13 cellular contexts compared by ENCODE assay signal in the genomic region with DNA sequence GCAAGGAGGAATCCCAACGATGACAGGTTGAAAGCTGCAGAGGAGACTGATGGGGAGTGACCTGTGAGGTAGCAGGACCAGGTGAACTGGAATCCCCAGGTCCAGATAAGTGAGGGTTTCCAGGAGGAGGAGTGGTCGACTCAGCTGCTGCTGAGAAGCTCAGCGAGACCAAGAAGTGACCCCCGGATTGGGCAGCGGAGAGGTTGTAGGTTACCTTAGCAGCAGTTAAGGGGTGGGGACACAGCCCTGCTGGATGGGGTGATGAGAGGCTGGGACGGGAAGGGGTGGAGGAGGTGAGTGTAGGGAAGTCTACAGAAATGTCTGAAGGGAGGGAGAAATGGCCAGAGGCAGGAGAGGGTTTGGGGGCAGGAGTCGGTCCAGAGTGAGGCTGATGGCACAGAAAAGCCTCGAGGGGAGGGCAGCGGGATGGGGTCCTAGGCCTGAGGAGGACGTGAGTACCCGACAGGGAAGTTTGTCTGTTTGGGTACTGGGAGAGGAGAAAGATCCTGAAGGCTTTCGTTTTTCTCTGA. TPM values are rescaled to one million over a fixed set of nuclear protein-coding genes. Genes with fewer than 3 reads are reported as not detected.
DNase-seq lines count a peak whose midpoint lies in the region; ATAC-seq and TF ChIP-seq lines count a peak whose summit lies in the region.
"Had no signal": no experiment of that assay in that cellular context is flagged by ENCODE, and none has a peak within 500 bp of the region (broad histone marks: within the 10 kb centered on the region; RNA-seq: fewer than 3 reads in every experiment).

No MANE protein-coding gene starts in this region.

- TF ChIP-seq CTCF in testis (IDR thresholded peaks at IDR 0.05): no peak

- no peak for TF ChIP-seq POLR2A in testis (IDR thresholded peaks at IDR 0.05)

- H3K4me1 Mint-ChIP-seq in activated naive CD4-positive, alpha-beta T cell treated with anti-CD3 and anti-CD28 coated beads for 36 hours (ENCODE audit: low read depth): peaks cover 13% of the 10 kb centered on the region
- peaks cover 14% of the 10 kb centered on the region for H3K4me1 Mint-ChIP-seq in activated T-helper 1 cell treated with anti-CD3 and anti-CD28 coated beads, Interleukin-12 subunit alpha, Interleukin-12 subunit beta, Interleukin-2, Interleukin-4 antibody, amounts not matched to agents 30 ng/mL and 10 ng/mL and 1 ng/mL, durations not matched to agents 14 hours and 24 hours and 36 hours (ENCODE audit: low read depth)

- peaks cover 2% of the 10 kb centered on the region for H3K36me3 Mint-ChIP-seq in activated naive CD4-positive, alpha-beta T cell treated with anti-CD3 and anti-CD28 coated beads for 36 hours (ENCODE audit: low read depth)
- H3K36me3 Mint-ChIP-seq in activated T-helper 1 cell treated with anti-CD3 and anti-CD28 coated beads, Interleukin-12 subunit alpha, Interleukin-12 subunit beta, Interleukin-2, Interleukin-4 antibody, amounts not matched to agents 30 ng/mL and 10 ng/mL and 1 ng/mL, durations not matched to agents 14 hours and 24 hours and 36 hours (ENCODE audit: low read depth): peaks cover 2% of the 10 kb centered on the region

- no peaks in the 10 kb centered on the region for H3K9me3 Mint-ChIP-seq in activated naive CD4-positive, alpha-beta T cell treated with anti-CD3 and anti-CD28 coated beads for 36 hours
- H3K9me3 Mint-ChIP-seq in activated T-helper 1 cell treated with anti-CD3 and anti-CD28 coated beads, Interleukin-12 subunit alpha, Interleukin-12 subunit beta, Interleukin-2, Interleukin-4 antibody, amounts not matched to agents 30 ng/mL and 10 ng/mL and 1 ng/mL, durations not matched to agents 14 hours and 24 hours and 36 hours: no peaks in the 10 kb centered on the region

- peak overlapping the region; percentile 13 for H3K4me3 Mint-ChIP-seq in activated naive CD4-positive, alpha-beta T cell treated with anti-CD3 and anti-CD28 coated beads for 36 hours
- H3K4me3 Mint-ChIP-seq in activated T-helper 1 cell treated with anti-CD3 and anti-CD28 coated beads, Interleukin-12 subunit alpha, Interleukin-12 subunit beta, Interleukin-2, Interleukin-4 antibody, amounts not matched to agents 30 ng/mL and 10 ng/mL and 1 ng/mL, durations not matched to agents 14 hours and 24 hours and 36 hours: peak overlapping the region; percentile 78

- no peak overlapping the region for H3K27ac Mint-ChIP-seq in activated naive CD4-positive, alpha-beta T cell treated with anti-CD3 and anti-CD28 coated beads for 36 hours
- H3K27ac Mint-ChIP-seq in activated T-helper 1 cell treated with anti-CD3 and anti-CD28 coated beads, Interleukin-12 subunit alpha, Interleukin-12 subunit beta, Interleukin-2, Interleukin-4 antibody, amounts not matched to agents 30 ng/mL and 10 ng/mL and 1 ng/mL, durations not matched to agents 14 hours and 24 hours and 36 hours: peak overlapping the region; percentile 31

- H3K27me3 ChIP-seq in testis: no peaks in the 10 kb centered on the region
- H3K27me3 ChIP-seq in HAP-1 (ENCODE audit: low read depth): no peaks in the 10 kb centered on the region

- H3K4me3 ChIP-seq in testis: no peak overlapping the region
- no peak overlapping the region for H3K4me3 ChIP-seq in HAP-1

- CTCF ChIA-PET in activated naive CD4-positive, alpha-beta T cell treated with anti-CD3 and anti-CD28 coated beads for 36 hours (lab: Charles Lee): interaction anchor here (0.6 to 0.9 kb wide), 2 partner anchors 65 to 621 kb away, joined by 3 read pairs; no protein-coding TSS in a partner anchor

- H3K36me3 ChIP-seq in testis (ENCODE audit: low read depth, missing control alignments) (no peaks in the 10 kb centered on the region), HAP-1 (replicated peaks) (no peaks in the 10 kb centered on the region; the same call in 1 of the 2 replicates)

- in situ Hi-C loops in HAP-1 (cut with MboI; ENCODE audit: low sequenced_read_pairs): no loop called here

- intact Hi-C loops in activated naive CD4-positive, alpha-beta T cell treated with anti-CD3 and anti-CD28 coated beads for 36 hours (cut with micrococcal nuclease): loop anchor here (5.0 to 10.0 kb wide), 2 partner anchors 33 to 625 kb away; a partner anchor contains a TSS
- intact Hi-C loops in activated T-helper 1 cell treated with anti-CD3 and anti-CD28 coated beads, Interleukin-12 subunit alpha, Interleukin-12 subunit beta, Interleukin-2, Interleukin-4 antibody, amounts not matched to agents 30 ng/mL and 10 ng/mL and 1 ng/mL, durations not matched to agents 14 hours and 24 hours and 36 hours (cut with micrococcal nuclease): loop anchor here (5.0 kb wide), 3 partner anchors 273 to 768 kb away; a partner anchor contains a TSS
- intact Hi-C loops in testis (cut with DNase I; ENCODE audit: low total_unique reads): no loop called here

- H3K9me3 ChIP-seq in testis: no peaks in the 10 kb centered on the region
- H3K9me3 ChIP-seq in HAP-1: no peaks in the 10 kb centered on the region

- no peaks in the 10 kb centered on the region for H3K27me3 Mint-ChIP-seq in activated naive CD4-positive, alpha-beta T cell treated with anti-CD3 and anti-CD28 coated beads for 36 hours (ENCODE audit: low read depth)
- H3K27me3 Mint-ChIP-seq in activated T-helper 1 cell treated with anti-CD3 and anti-CD28 coated beads, Interleukin-12 subunit alpha, Interleukin-12 subunit beta, Interleukin-2, Interleukin-4 antibody, amounts not matched to agents 30 ng/mL and 10 ng/mL and 1 ng/mL, durations not matched to agents 14 hours and 24 hours and 36 hours (ENCODE audit: insufficient read depth): peaks cover 6% of the 10 kb centered on the region

- 51 to 54% methylated on average over 12 of the region's 12 CpGs for WGBS in testis, 2 donors

- no peak for ATAC-seq in HG03025 (IDR thresholded peaks at IDR 0.05; ENCODE audit: low FRiP score, unreplicated experiment)
- ATAC-seq: SK-N-SH treated with all-trans-retinoic acid at 6 μM for 48 hours had no signal

- no peak for DNase-seq in activated naive CD4-positive, alpha-beta T cell treated with anti-CD3 and anti-CD28 coated beads for 36 hours
- no peak for DNase-seq in activated naive CD4-positive, alpha-beta T cell treated with anti-CD3 and anti-CD28 coated beads, Interleukin-2, amount 50 U/mL, for 16 hours
- no peak for DNase-seq in activated T-helper 1 cell treated with anti-CD3 and anti-CD28 coated beads, Interleukin-12 subunit alpha, Interleukin-12 subunit beta, Interleukin-2, Interleukin-4 antibody, amounts not matched to agents 30 ng/mL and 10 ng/mL and 1 ng/mL, durations not matched to agents 14 hours and 24 hours and 36 hours (ENCODE audit: low spot score)
- peak; percentile 86 for DNase-seq in islet precursor cell
- no peak for DNase-seq in testis
- DNase-seq in dermis blood vessel endothelial cell: no peak
- no peak for DNase-seq in HAP-1 (ENCODE audit: low spot score in 2 of 2)
- DNase-seq: activated CD4-positive, CD25-positive, alpha-beta regulatory T cell treated with anti-CD3 and anti-CD28 coated beads, Interleukin-2, amount 50 U/mL, for 72 hours; activated gamma-delta T cell treated with Interleukin-2 at 50 U/mL for 16 hours; Kasumi-1; NCI-H2081 had no signal

- H3K4me1 ChIP-seq in testis (peaks cover 14% of the 10 kb centered on the region), HAP-1 (peaks cover 17% of the 10 kb centered on the region)

- H3K27ac ChIP-seq in testis: peak overlapping the region; percentile 67 to 100

RNA-seq across cellular contexts. Expression of a gene that starts 2.6 kb away (rescaled TPM):
- total RNA-seq in activated naive CD4-positive, alpha-beta T cell treated with anti-CD3 and anti-CD28 coated beads for 36 hours: 10 to 100 TPM; 11.9 to 12.2 TPM
- total RNA-seq in activated T-helper 1 cell treated with anti-CD3 and anti-CD28 coated beads, Interleukin-12 subunit alpha, Interleukin-12 subunit beta, Interleukin-2, Interleukin-4 antibody, amounts not matched to agents 30 ng/mL and 10 ng/mL and 1 ng/mL, durations not matched to agents 14 hours and 24 hours and 36 hours: 23.9 and 25.2 TPM in 2 replicates
- 10 to 100 TPM; 33.9 to 37.8 TPM for total RNA-seq in testis
- 33.8 TPM for polyA plus RNA-seq in testis (ENCODE audit: insufficient read depth, low read depth, low replicate concordance)
- total RNA-seq in dermis blood vessel endothelial cell: 14.0 and 24.6 TPM in 2 replicates
